1 cellular context compared by ENCODE assay signal in the genomic region with DNA sequence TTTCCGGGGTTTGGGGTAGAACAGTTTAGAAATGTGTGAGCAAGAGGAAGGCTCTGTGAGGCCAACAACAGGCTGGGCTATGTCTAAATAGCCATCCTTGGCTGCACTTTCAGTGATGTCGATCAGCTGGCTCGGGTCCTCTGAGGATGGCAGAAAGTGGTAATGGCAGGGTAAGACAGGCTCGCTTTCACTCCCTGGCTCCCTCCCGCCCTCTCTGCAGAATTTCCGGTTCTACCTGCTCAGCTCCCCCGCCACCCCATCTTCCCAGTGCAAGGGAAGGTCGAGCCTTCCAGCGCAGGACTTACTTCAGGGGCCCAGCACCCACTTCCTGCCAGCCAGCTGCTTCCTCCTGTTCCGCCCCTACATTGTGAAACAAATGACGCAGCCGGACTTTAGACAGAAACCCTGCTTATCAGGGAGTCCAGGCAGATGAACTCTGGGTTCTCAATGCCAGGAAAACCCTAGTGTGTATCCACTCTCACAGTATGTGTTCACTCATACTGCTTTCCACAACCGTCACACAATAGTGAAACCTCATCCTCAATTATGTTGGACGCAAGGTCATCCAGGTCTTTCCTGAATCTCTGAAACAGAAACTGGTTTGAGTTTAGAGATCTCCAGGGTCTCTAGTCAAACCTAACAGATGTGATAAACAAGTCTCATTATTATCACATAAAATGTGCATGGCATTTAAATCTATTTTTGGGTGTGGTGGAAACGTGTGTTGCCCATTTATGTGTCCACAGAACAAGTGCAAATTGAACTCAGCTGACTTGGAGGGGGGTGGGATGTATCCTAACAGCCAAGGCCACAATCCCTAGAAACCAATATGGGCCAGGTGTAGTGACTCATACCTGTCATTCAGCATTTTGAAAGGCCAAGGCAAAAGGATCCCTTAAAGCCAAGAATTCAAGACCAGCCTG.
A peak's percentile ranks its signal among the peaks of the same experiment; 100 is the strongest.
TF ChIP-seq lines count a peak whose summit lies in the region.

No MANE protein-coding gene starts in this region.

TF ChIP-seq in K562, 482 proteins besides CTCF, POLR2A, EP300 and RAD21 (continued from another document and continues in another):
- peak; percentile 91 for TF ChIP-seq SOX6 (IDR thresholded peaks at IDR 0.05)
- no peak for TF ChIP-seq TARDBP (IDR thresholded peaks at IDR 0.05)
- peak in 1 of 2 experiments; percentile 70; a peak in 3 of 4 replicates for TF ChIP-seq RCOR1 (IDR thresholded peaks at IDR 0.05; ENCODE audit: borderline replicate concordance in 1 of 2, low read depth in 2 of 2, low read length in 2 of 2)
- TF ChIP-seq, protein P1, sequence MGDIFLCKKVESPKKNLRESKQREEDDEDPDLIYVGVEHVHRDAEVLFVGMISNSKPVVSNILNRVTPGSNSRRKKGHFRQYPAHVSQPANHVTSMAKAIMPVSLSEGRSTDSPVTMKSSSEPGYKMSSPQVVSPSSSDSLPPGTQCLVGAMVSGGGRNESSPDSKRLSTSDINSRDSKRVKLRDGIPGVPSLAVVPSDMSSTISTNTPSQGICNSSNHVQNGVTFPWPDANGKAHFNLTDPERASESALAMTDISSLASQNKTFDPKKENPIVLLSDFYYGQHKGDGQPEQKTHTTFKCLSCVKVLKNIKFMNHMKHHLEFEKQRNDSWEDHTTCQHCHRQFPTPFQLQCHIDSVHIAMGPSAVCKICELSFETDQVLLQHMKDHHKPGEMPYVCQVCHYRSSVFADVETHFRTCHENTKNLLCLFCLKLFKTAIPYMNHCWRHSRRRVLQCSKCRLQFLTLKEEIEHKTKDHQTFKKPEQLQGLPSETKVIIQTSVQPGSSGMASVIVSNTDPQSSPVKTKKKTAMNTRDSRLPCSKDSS (IDR thresholded peaks at IDR 0.05; ENCODE audit: low read depth, partially characterized antibody) = no peak
- peak; percentile 72 for TF ChIP-seq GATAD2B (IDR thresholded peaks at IDR 0.05; ENCODE audit: borderline replicate concordance)
- no peak for TF ChIP-seq FOXK1 (CRISPR knock-in tag; IDR thresholded peaks at IDR 0.05; ENCODE audit: borderline replicate concordance)
- TF ChIP-seq NFIC (IDR thresholded peaks at IDR 0.05) = peak; percentile 85
- TF ChIP-seq HDAC2 (IDR thresholded peaks at IDR 0.05) = peak; percentile 71; the same call in 1 of the 2 replicates
- TF ChIP-seq LEF1 (IDR thresholded peaks at IDR 0.05) = peak; percentile 90
- TF ChIP-seq, protein P2, sequence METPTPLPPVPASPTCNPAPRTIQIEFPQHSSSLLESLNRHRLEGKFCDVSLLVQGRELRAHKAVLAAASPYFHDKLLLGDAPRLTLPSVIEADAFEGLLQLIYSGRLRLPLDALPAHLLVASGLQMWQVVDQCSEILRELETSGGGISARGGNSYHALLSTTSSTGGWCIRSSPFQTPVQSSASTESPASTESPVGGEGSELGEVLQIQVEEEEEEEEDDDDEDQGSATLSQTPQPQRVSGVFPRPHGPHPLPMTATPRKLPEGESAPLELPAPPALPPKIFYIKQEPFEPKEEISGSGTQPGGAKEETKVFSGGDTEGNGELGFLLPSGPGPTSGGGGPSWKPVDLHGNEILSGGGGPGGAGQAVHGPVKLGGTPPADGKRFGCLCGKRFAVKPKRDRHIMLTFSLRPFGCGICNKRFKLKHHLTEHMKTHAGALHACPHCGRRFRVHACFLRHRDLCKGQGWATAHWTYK (CRISPR knock-in tag; IDR thresholded peaks at IDR 0.05) = peak; percentile 74
- peak; percentile 62 to 86; a peak in 3 of 4 replicates for TF ChIP-seq ETV6 (IDR thresholded peaks at IDR 0.05; ENCODE audit: borderline replicate concordance in 1 of 2, low read depth in 2 of 2, low read length in 1 of 2)
- no peak for TF ChIP-seq ETV6 (CRISPR knock-in tag; IDR thresholded peaks at IDR 0.05; ENCODE audit: borderline replicate concordance)
- TF ChIP-seq ZNF134 (CRISPR knock-in tag; conservative IDR thresholded peaks at IDR 0.05) = no peak
- TF ChIP-seq ZC3H4 (CRISPR knock-in tag; IDR thresholded peaks at IDR 0.05; ENCODE audit: borderline replicate concordance) = no peak
- TF ChIP-seq MECOM (CRISPR knock-in tag; IDR thresholded peaks at IDR 0.05) = no peak
- peak; percentile 50; the same call in 1 of the 2 replicates for TF ChIP-seq E2F3 (CRISPR knock-in tag; IDR thresholded peaks at IDR 0.05)
- TF ChIP-seq, protein P3, sequence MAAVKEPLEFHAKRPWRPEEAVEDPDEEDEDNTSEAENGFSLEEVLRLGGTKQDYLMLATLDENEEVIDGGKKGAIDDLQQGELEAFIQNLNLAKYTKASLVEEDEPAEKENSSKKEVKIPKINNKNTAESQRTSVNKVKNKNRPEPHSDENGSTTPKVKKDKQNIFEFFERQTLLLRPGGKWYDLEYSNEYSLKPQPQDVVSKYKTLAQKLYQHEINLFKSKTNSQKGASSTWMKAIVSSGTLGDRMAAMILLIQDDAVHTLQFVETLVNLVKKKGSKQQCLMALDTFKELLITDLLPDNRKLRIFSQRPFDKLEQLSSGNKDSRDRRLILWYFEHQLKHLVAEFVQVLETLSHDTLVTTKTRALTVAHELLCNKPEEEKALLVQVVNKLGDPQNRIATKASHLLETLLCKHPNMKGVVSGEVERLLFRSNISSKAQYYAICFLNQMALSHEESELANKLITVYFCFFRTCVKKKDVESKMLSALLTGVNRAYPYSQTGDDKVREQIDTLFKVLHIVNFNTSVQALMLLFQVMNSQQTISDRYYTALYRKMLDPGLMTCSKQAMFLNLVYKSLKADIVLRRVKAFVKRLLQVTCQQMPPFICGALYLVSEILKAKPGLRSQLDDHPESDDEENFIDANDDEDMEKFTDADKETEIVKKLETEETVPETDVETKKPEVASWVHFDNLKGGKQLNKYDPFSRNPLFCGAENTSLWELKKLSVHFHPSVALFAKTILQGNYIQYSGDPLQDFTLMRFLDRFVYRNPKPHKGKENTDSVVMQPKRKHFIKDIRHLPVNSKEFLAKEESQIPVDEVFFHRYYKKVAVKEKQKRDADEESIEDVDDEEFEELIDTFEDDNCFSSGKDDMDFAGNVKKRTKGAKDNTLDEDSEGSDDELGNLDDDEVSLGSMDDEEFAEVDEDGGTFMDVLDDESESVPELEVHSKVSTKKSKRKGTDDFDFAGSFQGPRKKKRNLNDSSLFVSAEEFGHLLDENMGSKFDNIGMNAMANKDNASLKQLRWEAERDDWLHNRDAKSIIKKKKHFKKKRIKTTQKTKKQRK (IDR thresholded peaks at IDR 0.05; ENCODE audit: borderline replicate concordance, low read depth, low read length) = no peak
- no peak for TF ChIP-seq RBM25 (IDR thresholded peaks at IDR 0.05; ENCODE audit: low read depth, low read length, severe bottlenecking)
- TF ChIP-seq KAT8 (IDR thresholded peaks at IDR 0.05; ENCODE audit: low read depth) = no peak
- TF ChIP-seq TBL1XR1 (IDR thresholded peaks at IDR 0.05; ENCODE audit: low read length in 2 of 2) = peak in 1 of 2 experiments; percentile 85; a peak in 2 of 4 replicates
- 0 out of 2 replicates have a peak, but pooled peaks have one; percentile 28 for TF ChIP-seq DDX20 (tag; IDR thresholded peaks at IDR 0.05; ENCODE audit: low read depth)
- TF ChIP-seq ZBED1 (IDR thresholded peaks at IDR 0.05) = peak; percentile 82; the same call in 1 of the 2 replicates
- peak in 1 of 2 experiments; percentile 87; a peak in 2 of 4 replicates for TF ChIP-seq HDAC1 (IDR thresholded peaks at IDR 0.05)
- no peak for TF ChIP-seq CBX8 (IDR thresholded peaks at IDR 0.05; ENCODE audit: borderline replicate concordance, extremely low read depth, low read depth, low read length, poor library complexity, severe bottlenecking)
- peak; percentile 88 for TF ChIP-seq CXXC5 (CRISPR knock-in tag; IDR thresholded peaks at IDR 0.05)
- TF ChIP-seq CREB1 (IDR thresholded peaks at IDR 0.05) = peak; percentile 85
- peak; percentile 59 for TF ChIP-seq CREB1 (CRISPR knock-in tag; IDR thresholded peaks at IDR 0.05)
- peak; percentile 94 for TF ChIP-seq ATF7 (IDR thresholded peaks at IDR 0.05)
- TF ChIP-seq EHMT2 (IDR thresholded peaks at IDR 0.05) = no peak; the same call in 1 of the 2 replicates
- peak; percentile 73; the same call in 1 of the 2 replicates for TF ChIP-seq LCOR (CRISPR knock-in tag; IDR thresholded peaks at IDR 0.05)
- peak; percentile 56; the same call in 1 of the 2 replicates for TF ChIP-seq PHF8 (IDR thresholded peaks at IDR 0.05; ENCODE audit: borderline replicate concordance, low read length)
- TF ChIP-seq DMBX1 (CRISPR knock-in tag; IDR thresholded peaks at IDR 0.05; ENCODE audit: borderline replicate concordance) = peak; percentile 81; the same call in 1 of the 2 replicates
- no peak for TF ChIP-seq SAFB2 (IDR thresholded peaks at IDR 0.05; ENCODE audit: borderline replicate concordance, low read depth, low read length, severe bottlenecking)
- TF ChIP-seq MCM5 (IDR thresholded peaks at IDR 0.05; ENCODE audit: low read depth) = no peak
- TF ChIP-seq RBM22 (IDR thresholded peaks at IDR 0.05; ENCODE audit: low read depth, low read length, poor library complexity, severe bottlenecking) = no peak
- no peak for TF ChIP-seq ZBTB8A (IDR thresholded peaks at IDR 0.05; ENCODE audit: partially characterized antibody)
- TF ChIP-seq, protein P4, sequence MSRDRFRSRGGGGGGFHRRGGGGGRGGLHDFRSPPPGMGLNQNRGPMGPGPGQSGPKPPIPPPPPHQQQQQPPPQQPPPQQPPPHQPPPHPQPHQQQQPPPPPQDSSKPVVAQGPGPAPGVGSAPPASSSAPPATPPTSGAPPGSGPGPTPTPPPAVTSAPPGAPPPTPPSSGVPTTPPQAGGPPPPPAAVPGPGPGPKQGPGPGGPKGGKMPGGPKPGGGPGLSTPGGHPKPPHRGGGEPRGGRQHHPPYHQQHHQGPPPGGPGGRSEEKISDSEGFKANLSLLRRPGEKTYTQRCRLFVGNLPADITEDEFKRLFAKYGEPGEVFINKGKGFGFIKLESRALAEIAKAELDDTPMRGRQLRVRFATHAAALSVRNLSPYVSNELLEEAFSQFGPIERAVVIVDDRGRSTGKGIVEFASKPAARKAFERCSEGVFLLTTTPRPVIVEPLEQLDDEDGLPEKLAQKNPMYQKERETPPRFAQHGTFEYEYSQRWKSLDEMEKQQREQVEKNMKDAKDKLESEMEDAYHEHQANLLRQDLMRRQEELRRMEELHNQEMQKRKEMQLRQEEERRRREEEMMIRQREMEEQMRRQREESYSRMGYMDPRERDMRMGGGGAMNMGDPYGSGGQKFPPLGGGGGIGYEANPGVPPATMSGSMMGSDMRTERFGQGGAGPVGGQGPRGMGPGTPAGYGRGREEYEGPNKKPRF (IDR thresholded peaks at IDR 0.05; ENCODE audit: low read depth, low read length) = no peak
- TF ChIP-seq WHSC1 (IDR thresholded peaks at IDR 0.05; ENCODE audit: low read length) = no peak
- TF ChIP-seq ETV1 (tag; conservative IDR thresholded peaks at IDR 0.05; ENCODE audit: low read depth) = peak; percentile 97
- TF ChIP-seq NUFIP1 (IDR thresholded peaks at IDR 0.05; ENCODE audit: partially characterized antibody) = no peak
- no peak for TF ChIP-seq ZNF695 (CRISPR knock-in tag; IDR thresholded peaks at IDR 0.05)
- peak; percentile 91 for TF ChIP-seq CEBPG (CRISPR knock-in tag; IDR thresholded peaks at IDR 0.05)
- TF ChIP-seq CEBPG (tag; conservative IDR thresholded peaks at IDR 0.05 in 1 of 2, IDR thresholded peaks at IDR 0.05 in 1 of 2) = peak; percentile 90 to 92
- TF ChIP-seq, protein P5, sequence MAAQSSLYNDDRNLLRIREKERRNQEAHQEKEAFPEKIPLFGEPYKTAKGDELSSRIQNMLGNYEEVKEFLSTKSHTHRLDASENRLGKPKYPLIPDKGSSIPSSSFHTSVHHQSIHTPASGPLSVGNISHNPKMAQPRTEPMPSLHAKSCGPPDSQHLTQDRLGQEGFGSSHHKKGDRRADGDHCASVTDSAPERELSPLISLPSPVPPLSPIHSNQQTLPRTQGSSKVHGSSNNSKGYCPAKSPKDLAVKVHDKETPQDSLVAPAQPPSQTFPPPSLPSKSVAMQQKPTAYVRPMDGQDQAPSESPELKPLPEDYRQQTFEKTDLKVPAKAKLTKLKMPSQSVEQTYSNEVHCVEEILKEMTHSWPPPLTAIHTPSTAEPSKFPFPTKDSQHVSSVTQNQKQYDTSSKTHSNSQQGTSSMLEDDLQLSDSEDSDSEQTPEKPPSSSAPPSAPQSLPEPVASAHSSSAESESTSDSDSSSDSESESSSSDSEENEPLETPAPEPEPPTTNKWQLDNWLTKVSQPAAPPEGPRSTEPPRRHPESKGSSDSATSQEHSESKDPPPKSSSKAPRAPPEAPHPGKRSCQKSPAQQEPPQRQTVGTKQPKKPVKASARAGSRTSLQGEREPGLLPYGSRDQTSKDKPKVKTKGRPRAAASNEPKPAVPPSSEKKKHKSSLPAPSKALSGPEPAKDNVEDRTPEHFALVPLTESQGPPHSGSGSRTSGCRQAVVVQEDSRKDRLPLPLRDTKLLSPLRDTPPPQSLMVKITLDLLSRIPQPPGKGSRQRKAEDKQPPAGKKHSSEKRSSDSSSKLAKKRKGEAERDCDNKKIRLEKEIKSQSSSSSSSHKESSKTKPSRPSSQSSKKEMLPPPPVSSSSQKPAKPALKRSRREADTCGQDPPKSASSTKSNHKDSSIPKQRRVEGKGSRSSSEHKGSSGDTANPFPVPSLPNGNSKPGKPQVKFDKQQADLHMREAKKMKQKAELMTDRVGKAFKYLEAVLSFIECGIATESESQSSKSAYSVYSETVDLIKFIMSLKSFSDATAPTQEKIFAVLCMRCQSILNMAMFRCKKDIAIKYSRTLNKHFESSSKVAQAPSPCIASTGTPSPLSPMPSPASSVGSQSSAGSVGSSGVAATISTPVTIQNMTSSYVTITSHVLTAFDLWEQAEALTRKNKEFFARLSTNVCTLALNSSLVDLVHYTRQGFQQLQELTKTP (IDR thresholded peaks at IDR 0.05; ENCODE audit: low read depth in 1 of 2, partially characterized antibody in 2 of 2) = peak in 1 of 2 experiments; percentile 16
- TF ChIP-seq ZNF232 (CRISPR knock-in tag; IDR thresholded peaks at IDR 0.05) = no peak
- peak; percentile 99 for TF ChIP-seq CEBPB (tag; IDR thresholded peaks at IDR 0.05)
- no peak for TF ChIP-seq ZNF699 (CRISPR knock-in tag; IDR thresholded peaks at IDR 0.05; ENCODE audit: insufficient replicate concordance)
- no peak for TF ChIP-seq RBM17 (IDR thresholded peaks at IDR 0.05; ENCODE audit: borderline replicate concordance, low read depth, low read length)
- no peak for TF ChIP-seq ZC3H8 (IDR thresholded peaks at IDR 0.05)
- TF ChIP-seq SMARCE1 (IDR thresholded peaks at IDR 0.05) = peak; percentile 92
- TF ChIP-seq, protein P6, sequence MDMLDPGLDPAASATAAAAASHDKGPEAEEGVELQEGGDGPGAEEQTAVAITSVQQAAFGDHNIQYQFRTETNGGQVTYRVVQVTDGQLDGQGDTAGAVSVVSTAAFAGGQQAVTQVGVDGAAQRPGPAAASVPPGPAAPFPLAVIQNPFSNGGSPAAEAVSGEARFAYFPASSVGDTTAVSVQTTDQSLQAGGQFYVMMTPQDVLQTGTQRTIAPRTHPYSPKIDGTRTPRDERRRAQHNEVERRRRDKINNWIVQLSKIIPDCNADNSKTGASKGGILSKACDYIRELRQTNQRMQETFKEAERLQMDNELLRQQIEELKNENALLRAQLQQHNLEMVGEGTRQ (CRISPR knock-in tag; IDR thresholded peaks at IDR 0.05) = no peak
- TF ChIP-seq, protein P7, sequence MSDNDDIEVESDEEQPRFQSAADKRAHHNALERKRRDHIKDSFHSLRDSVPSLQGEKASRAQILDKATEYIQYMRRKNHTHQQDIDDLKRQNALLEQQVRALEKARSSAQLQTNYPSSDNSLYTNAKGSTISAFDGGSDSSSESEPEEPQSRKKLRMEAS (CRISPR knock-in tag; IDR thresholded peaks at IDR 0.05) = no peak
- TF ChIP-seq, protein P8, sequence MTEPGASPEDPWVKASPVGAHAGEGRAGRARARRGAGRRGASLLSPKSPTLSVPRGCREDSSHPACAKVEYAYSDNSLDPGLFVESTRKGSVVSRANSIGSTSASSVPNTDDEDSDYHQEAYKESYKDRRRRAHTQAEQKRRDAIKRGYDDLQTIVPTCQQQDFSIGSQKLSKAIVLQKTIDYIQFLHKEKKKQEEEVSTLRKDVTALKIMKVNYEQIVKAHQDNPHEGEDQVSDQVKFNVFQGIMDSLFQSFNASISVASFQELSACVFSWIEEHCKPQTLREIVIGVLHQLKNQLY (CRISPR knock-in tag; conservative IDR thresholded peaks at IDR 0.05) = no peak
- no peak for TF ChIP-seq HIVEP1 (CRISPR knock-in tag; IDR thresholded peaks at IDR 0.05)
- no peak for TF ChIP-seq ZNF408 (CRISPR knock-in tag; IDR thresholded peaks at IDR 0.05; ENCODE audit: low read depth)
